Comparison of ENCODE assay signal across 1 cellular context in the genomic region with DNA sequence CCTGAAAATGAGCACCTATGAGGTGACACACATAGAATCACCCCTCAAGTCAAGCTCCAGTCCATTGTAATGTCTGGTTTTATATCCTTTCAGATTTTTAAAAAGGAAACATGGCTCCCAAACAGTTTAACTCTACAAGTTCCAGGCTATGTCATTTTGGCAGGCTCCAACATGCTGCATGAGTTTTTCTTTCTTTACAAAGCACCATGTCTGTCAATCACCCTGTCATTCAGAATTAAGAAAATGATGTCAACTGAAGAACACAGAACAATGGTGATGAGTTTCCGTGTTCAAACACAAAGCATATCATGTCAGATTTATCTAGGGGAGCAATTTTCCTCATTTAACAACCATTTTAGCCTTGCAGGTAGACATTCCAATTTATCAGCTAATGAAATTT.
TF ChIP-seq lines count a peak whose summit lies in the region.

No MANE protein-coding gene starts in this region.

TF ChIP-seq in HCT116, 20 proteins besides CTCF, POLR2A, EP300 and RAD21:
- TF ChIP-seq FOSL1 (IDR thresholded peaks at IDR 0.05; ENCODE audit: low read depth) = no peak
